ENCODE assay signal across 1 cellular context in the genomic region with DNA sequence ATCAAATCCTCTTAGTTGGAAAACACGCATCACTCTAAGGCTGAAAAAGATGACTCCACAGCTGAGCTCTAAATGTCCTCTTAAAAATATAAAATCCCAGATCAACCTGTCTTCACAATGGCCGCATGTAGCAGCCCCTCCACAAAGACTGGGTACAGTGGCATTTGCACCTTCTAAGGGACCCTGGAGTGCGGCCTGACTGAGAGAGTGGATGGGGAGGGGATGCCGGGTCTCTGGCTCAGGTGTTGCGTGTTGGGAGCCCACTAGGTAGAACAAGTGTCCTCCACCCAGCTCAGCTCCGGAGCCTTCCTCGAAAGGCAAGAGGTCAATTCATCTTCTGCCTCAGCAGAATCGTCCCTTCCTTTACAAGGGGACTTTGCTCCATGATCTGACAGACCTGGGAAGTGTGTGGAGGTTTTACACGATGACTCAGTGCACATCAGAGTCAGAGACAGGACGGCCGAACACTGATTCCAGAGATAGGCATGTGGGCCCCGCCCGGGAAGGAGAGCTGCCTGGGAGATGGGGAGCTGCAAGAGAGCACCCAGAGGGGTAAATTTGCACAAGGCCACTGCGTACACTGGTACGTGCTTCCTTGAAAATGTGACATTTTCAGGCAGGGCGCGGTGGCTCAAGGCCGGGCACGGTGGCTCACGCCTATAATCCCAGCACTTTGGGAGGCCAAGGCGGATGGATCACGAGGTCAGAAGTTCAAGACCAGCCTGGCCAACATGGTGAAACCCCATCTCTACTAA.
TF ChIP-seq lines count a peak whose summit lies in the region.

No MANE protein-coding gene starts in this region.

TF ChIP-seq in K562, 482 proteins besides CTCF, POLR2A, EP300 and RAD21 (continued from another document):
- TF ChIP-seq TAF1 (IDR thresholded peaks at IDR 0.05; ENCODE audit: control insufficient read depth, extremely low read depth, insufficient read depth, low read length, severe bottlenecking) (no peak), GATA2 (CRISPR knock-in tag; IDR thresholded peaks at IDR 0.05) (peak; percentile 23; the same call in 1 of the 2 replicates), ETV6 (IDR thresholded peaks at IDR 0.05; ENCODE audit: borderline replicate concordance in 1 of 2, low read depth in 2 of 2, low read length in 1 of 2) (no peak), ETV6 (CRISPR knock-in tag; IDR thresholded peaks at IDR 0.05; ENCODE audit: borderline replicate concordance) (no peak), ZNF324 (CRISPR knock-in tag; IDR thresholded peaks at IDR 0.05) (no peak), ZNF12 (CRISPR knock-in tag; IDR thresholded peaks at IDR 0.05) (peak; percentile 83), FOSL1 (tag; conservative IDR thresholded peaks at IDR 0.05) (peak; percentile 57; the same call in 1 of the 2 replicates)
- TF ChIP-seq, protein P1, sequence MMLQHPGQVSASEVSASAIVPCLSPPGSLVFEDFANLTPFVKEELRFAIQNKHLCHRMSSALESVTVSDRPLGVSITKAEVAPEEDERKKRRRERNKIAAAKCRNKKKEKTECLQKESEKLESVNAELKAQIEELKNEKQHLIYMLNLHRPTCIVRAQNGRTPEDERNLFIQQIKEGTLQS (IDR thresholded peaks at IDR 0.05) = peak; percentile 24; the same call in 1 of the 2 replicates
- TF ChIP-seq, protein P1 (CRISPR knock-in tag; conservative IDR thresholded peaks at IDR 0.05) = no peak
